In genomic region chr17:46995841-46996571, GRCh38 we compare ENCODE assay signal across 18 cellular contexts. TPM values are rescaled to one million over a fixed set of nuclear protein-coding genes. Genes with fewer than 3 reads are reported as not detected.
DNase-seq lines count a peak whose midpoint lies in the region; ATAC-seq, FAIRE-seq and TF ChIP-seq lines count a peak whose summit lies in the region.
"Had no signal": no experiment of that assay in that cellular context is flagged by ENCODE, and none has a peak within 500 bp of the region (broad histone marks: within the 10 kb centered on the region; RNA-seq: fewer than 3 reads in every experiment).

No MANE protein-coding gene starts in this region.

- H3K4me3 ChIP-seq in brain microvascular endothelial cell (ENCODE audit: low read depth, low read length) (no peak overlapping the region), kidney (ENCODE audit: low read length in 2 of 2) (no peak overlapping the region)
- no peak overlapping the region for H3K4me3 ChIP-seq in CD8-positive, alpha-beta memory T cell (ENCODE audit: low read length)
- H3K4me3 ChIP-seq: uterus had no signal

- H3K4me1 Mint-ChIP-seq in CD8-positive, alpha-beta memory T cell = peaks cover under 1 to 1% (median under 1%) of the 10 kb centered on the region in 3 donors
- H3K4me1 Mint-ChIP-seq: brain had no signal

- no peak overlapping the region for H3K27ac ChIP-seq in brain microvascular endothelial cell
- no peak overlapping the region for H3K27ac ChIP-seq in kidney (ENCODE audit: low read depth in 2 of 2, low read length in 2 of 2)
- H3K27ac ChIP-seq in CD8-positive, alpha-beta memory T cell (ENCODE audit: low read depth, low read length) = no peak overlapping the region
- H3K27ac ChIP-seq: uterus had no signal

- H3K27me3 ChIP-seq in brain microvascular endothelial cell (replicated peaks) = no peaks in the 10 kb centered on the region
- H3K27me3 ChIP-seq in CD8-positive, alpha-beta memory T cell (ENCODE audit: insufficient read depth, low read length, poor library complexity, severe bottlenecking) = no peaks in the 10 kb centered on the region
- H3K27me3 ChIP-seq: uterus had no signal

- peak overlapping the region in 1 of 8 donors; percentile 55 for H3K27ac Mint-ChIP-seq in CD8-positive, alpha-beta memory T cell
- H3K27ac Mint-ChIP-seq: T-helper 1 cell treated with Interleukin-12 subunit alpha and Interleukin-12 subunit beta and Interleukin-4 antibody, amounts not matched to agents 30 μg/mL and 1 μg/mL, for 36 hours had no signal

- no peaks in the 10 kb centered on the region for H3K4me1 ChIP-seq in kidney (ENCODE audit: control insufficient read depth in 1 of 2, insufficient read depth in 1 of 2, low read depth in 1 of 2, low read length in 2 of 2)
- H3K4me1 ChIP-seq in CD8-positive, alpha-beta memory T cell (ENCODE audit: insufficient read depth, low read length) = no peaks in the 10 kb centered on the region
- H3K4me1 ChIP-seq: uterus had no signal

- CTCF ChIA-PET in CD8-positive, alpha-beta memory T cell (lab: Charles Lee) = no interaction called here

- ATAC-seq in GM21717 (IDR thresholded peaks at IDR 0.05; ENCODE audit: unreplicated experiment) (no peak), GM21825 (IDR thresholded peaks at IDR 0.05; ENCODE audit: unreplicated experiment) (no peak)

- no peaks in the 10 kb centered on the region for H3K9me3 ChIP-seq in kidney (ENCODE audit: control insufficient read depth in 1 of 2, low read length in 2 of 2)
- H3K9me3 ChIP-seq in CD8-positive, alpha-beta memory T cell (ENCODE audit: low read length) = no peaks in the 10 kb centered on the region
- H3K9me3 ChIP-seq: uterus had no signal

- H3K9ac ChIP-seq in kidney (ENCODE audit: low read length in 2 of 2) = no peak overlapping the region

- DNase-seq in EH (ENCODE audit: low read depth) = peak; percentile 61
- DNase-seq in HT1080 (ENCODE audit: low read depth) = peak; percentile 78
- peak; percentile 20 for DNase-seq in brain microvascular endothelial cell
- DNase-seq in kidney = peak; percentile 44
- DNase-seq in activated CD4-positive, CD25-positive, alpha-beta regulatory T cell (lab: John Stamatoyannopoulos, UW) = no peak
- DNase-seq in CD8-positive, alpha-beta memory T cell = no peak
- DNase-seq: activated CD4-positive, CD25-positive, alpha-beta regulatory T cell treated with anti-CD3 and anti-CD28 coated beads, Interleukin-2, amount 50 U/mL, for 72 hours; NCI-H2081; NCI-H748 treated with DMSO at 0.1 percent for 48 hours; stimulated activated naive CD4-positive, alpha-beta T cell treated with Interleukin-2 at 50 U/mL for 16 hours; uterus had no signal

- H3K4me3 Mint-ChIP-seq in CD8-positive, alpha-beta memory T cell = no peak overlapping the region
- H3K4me3 Mint-ChIP-seq: brain; T-helper 1 cell treated with Interleukin-12 subunit alpha and Interleukin-12 subunit beta and Interleukin-4 antibody, amounts not matched to agents 30 μg/mL and 1 μg/mL, for 36 hours had no signal

- POLR2A ChIA-PET in CD8-positive, alpha-beta memory T cell (lab: Charles Lee) = no interaction called here

- intact Hi-C loops in kidney (cut with DNase I) = no loop called here

- no peaks in the 10 kb centered on the region for H3K9me3 Mint-ChIP-seq in CD8-positive, alpha-beta memory T cell
- H3K9me3 Mint-ChIP-seq: brain; T-helper 1 cell treated with Interleukin-12 subunit alpha and Interleukin-12 subunit beta and Interleukin-4 antibody, amounts not matched to agents 30 μg/mL and 1 μg/mL, for 36 hours had no signal

- H3K36me3 ChIP-seq in brain microvascular endothelial cell (replicated peaks) (no peaks in the 10 kb centered on the region), kidney (ENCODE audit: control insufficient read depth in 1 of 2, insufficient read depth in 2 of 2, low read length in 2 of 2) (no peaks in the 10 kb centered on the region)
- no peaks in the 10 kb centered on the region for H3K36me3 ChIP-seq in CD8-positive, alpha-beta memory T cell (ENCODE audit: insufficient read depth, low read length)
- H3K36me3 ChIP-seq: uterus had no signal

- TF ChIP-seq CTCF in brain microvascular endothelial cell (IDR thresholded peaks at IDR 0.05; ENCODE audit: low read depth, low read length, missing control alignments) (no peak), kidney (IDR thresholded peaks at IDR 0.05; ENCODE audit: borderline replicate concordance, extremely low read depth, insufficient read depth) (no peak)

- H3K36me3 Mint-ChIP-seq in CD8-positive, alpha-beta memory T cell = no peaks in the 10 kb centered on the region
- H3K36me3 Mint-ChIP-seq: brain had no signal

- in situ Hi-C loops in brain microvascular endothelial cell (cut with HindIII; ENCODE audit: low pct_ligation_motif_present, low sequenced_read_pairs) = no loop called here

- no peaks in the 10 kb centered on the region for H3K27me3 Mint-ChIP-seq in CD8-positive, alpha-beta memory T cell

- no peak for FAIRE-seq in kidney (lab: Jason Lieb, UNC)

RNA-seq across cellular contexts. Expression of gene RPRML, which starts 17.0 kb away (rescaled TPM):
- total RNA-seq in HT1080 (2014; rRNA removed; shearing (Covaris generic)) = 0.07 TPM in 1 of 2 replicates, not detected in the other
- 0.36 and 0.49 TPM in 2 replicates for polyA plus RNA-seq in HT1080 (2015; cell fraction: cytosol; rRNA removed)
- polyA plus RNA-seq in HT1080 (2015; cell fraction: nucleus; rRNA removed) = not detected in 2 replicates
- not detected for total RNA-seq in kidney
- not detected for polyA plus RNA-seq in kidney (ENCODE audit: insufficient read depth, low read depth, low replicate concordance)
- total RNA-seq in CD8-positive, alpha-beta memory T cell = not detected
- not detected for polyA plus RNA-seq in CD8-positive, alpha-beta memory T cell
- total RNA-seq: glomerular endothelial cell, mesenteric fat pad, uterus had no signal
- polyA plus RNA-seq: BJ had no signal

Comparison
In these comparisons a context has a peak if more than half of its experiments do, and no peak if none do; other contexts are left out.
1. DNase-seq: peak in EH (single experiment), HT1080 (single experiment), brain microvascular endothelial cell (single experiment) and kidney (single experiment); none in activated CD4-positive, CD25-positive, alpha-beta regulatory T cell (0 of 4) and CD8-positive, alpha-beta memory T cell (0 of 5).